15 cellular contexts compared by ENCODE assay signal in genomic region chr3:130935761-130936160, GRCh38. TPM values are rescaled to one million over a fixed set of nuclear protein-coding genes. Genes with fewer than 3 reads are reported as not detected.
A peak's percentile ranks its signal among the peaks of the same experiment; 100 is the strongest.
DNase-seq lines count a peak whose midpoint lies in the region; ATAC-seq and TF ChIP-seq lines count a peak whose summit lies in the region.
"Had no signal": no experiment of that assay in that cellular context is flagged by ENCODE, and none has a peak within 500 bp of the region (broad histone marks: within the 10 kb centered on the region; RNA-seq: fewer than 3 reads in every experiment).

No MANE protein-coding gene starts in this region.

- WGBS in hepatocyte (ENCODE audit: low lambda C conversion rate, missing lambda C conversion rate): 97% methylated on average over 1 of the region's 1 CpG

- no peaks in the 10 kb centered on the region for H3K9me3 ChIP-seq in hepatocyte (ENCODE audit: low read depth)
- H3K9me3 ChIP-seq: ascending aorta; BLaER1 treated with 17β-estradiol and CSF1 and Interleukin-3, amounts not matched to agents 10 nM and 100 nM; esophagus squamous epithelium had no signal

- no peaks in the 10 kb centered on the region for H3K79me2 ChIP-seq in hepatocyte

- H3K4me1 ChIP-seq in hepatocyte (ENCODE audit: insufficient read depth): no peaks in the 10 kb centered on the region
- H3K4me1 ChIP-seq: ascending aorta; BLaER1 treated with 17β-estradiol and CSF1 and Interleukin-3, amounts not matched to agents 10 nM and 100 nM; esophagus squamous epithelium had no signal

- H2AFZ ChIP-seq in hepatocyte: no peak overlapping the region

- no peak for TF ChIP-seq CTCF in choroid plexus epithelial cell (conservative IDR thresholded peaks at IDR 0.05; ENCODE audit: low read depth, low read length)
- TF ChIP-seq CTCF in hepatocyte (IDR thresholded peaks at IDR 0.05; ENCODE audit: poor library complexity): no peak

- no peaks in the 10 kb centered on the region for H3K36me3 ChIP-seq in hepatocyte (replicated peaks; ENCODE audit: insufficient read depth, low read depth)

- H3K4me2 ChIP-seq in hepatocyte: no peak overlapping the region
- H3K4me2 ChIP-seq: BLaER1 treated with 17β-estradiol and CSF1 and Interleukin-3, amounts not matched to agents 10 nM and 100 nM; smooth muscle cell had no signal

- no peaks in the 10 kb centered on the region for H4K20me1 ChIP-seq in hepatocyte (ENCODE audit: insufficient read depth, poor library complexity, severe bottlenecking)
- H4K20me1 ChIP-seq: BLaER1 treated with 17β-estradiol and CSF1 and Interleukin-3, amounts not matched to agents 10 nM and 100 nM had no signal

- DNase-seq in ELR (ENCODE audit: low read depth): peak; percentile 75
- DNase-seq in MV-4-11 (lab: John Stamatoyannopoulos, UW): peak; percentile 9
- DNase-seq in choroid plexus epithelial cell (ENCODE audit: low read depth): peak; percentile 88
- peak; percentile 62 for DNase-seq in kidney tubule cell (ENCODE audit: low spot score)
- DNase-seq in epidermal melanocyte (ENCODE audit: insufficient read length, low spot score): no peak
- DNase-seq in NCI-H82 treated with DMSO at 0.1 percent for 48 hours (lab: John Stamatoyannopoulos, UW; ENCODE audit: unreplicated experiment): no peak
- no peak for DNase-seq in hepatocyte (ENCODE audit: low spot score)
- DNase-seq: activated CD8-positive, alpha-beta memory T cell treated with anti-CD3 and anti-CD28 coated beads, Interleukin-2, amount 50 U/mL, for 4 hours; esophagus squamous epithelium; T1000 had no signal

- ATAC-seq in HG03039 (IDR thresholded peaks at IDR 0.05; ENCODE audit: unreplicated experiment): no peak
- ATAC-seq: stimulated activated effector memory CD8-positive, alpha-beta T cell treated with anti-CD3 and anti-CD28 coated beads, Interleukin-12 subunit alpha, Interleukin-12 subunit beta, amount 100 ng/mL, for 72 hours had no signal

- no peak overlapping the region for H3K27ac ChIP-seq in hepatocyte
- H3K27ac ChIP-seq: ascending aorta; BLaER1 treated with 17β-estradiol and CSF1 and Interleukin-3, amounts not matched to agents 10 nM and 100 nM; esophagus squamous epithelium had no signal

- H3K4me3 ChIP-seq in choroid plexus epithelial cell (ENCODE audit: low read depth, low read length) (no peak overlapping the region), hepatocyte (no peak overlapping the region)
- H3K4me3 ChIP-seq: ascending aorta; BLaER1 treated with 17β-estradiol and CSF1 and Interleukin-3, amounts not matched to agents 10 nM and 100 nM; esophagus squamous epithelium; smooth muscle cell had no signal

- H3K9me2 ChIP-seq in hepatocyte (replicated peaks; ENCODE audit: insufficient read depth): no peaks in the 10 kb centered on the region

- H3K27me3 ChIP-seq in hepatocyte: no peaks in the 10 kb centered on the region
- H3K27me3 ChIP-seq: ascending aorta; BLaER1 treated with 17β-estradiol and CSF1 and Interleukin-3, amounts not matched to agents 10 nM and 100 nM; esophagus squamous epithelium had no signal

RNA-seq across cellular contexts. Expression of gene ATP2C1, which starts 41.9 kb away (rescaled TPM):
- total RNA-seq in hepatocyte: 88.2 and 99.4 TPM in 2 replicates
- polyA plus RNA-seq in hepatocyte: 31.5 and 33.4 TPM in 2 replicates

Comparison
In these comparisons a context has a peak if more than half of its experiments do, and no peak if none do; other contexts are left out.
1. DNase-seq: peak in ELR (single experiment), MV-4-11 (single experiment), choroid plexus epithelial cell (single experiment) and kidney tubule cell (single experiment); none in epidermal melanocyte (single experiment), NCI-H82 treated with DMSO at 0.1 percent for 48 hours (single experiment) and hepatocyte (single experiment).